8 cellular contexts compared by ENCODE assay signal in genomic region chr11:67316882-67317364, GRCh38. TPM values are rescaled to one million over a fixed set of nuclear protein-coding genes. Genes with fewer than 3 reads are reported as not detected.
A peak's percentile ranks its signal among the peaks of the same experiment; 100 is the strongest.
DNase-seq lines count a peak whose midpoint lies in the region; ATAC-seq and TF ChIP-seq lines count a peak whose summit lies in the region.

No MANE protein-coding gene starts in this region.

- no peaks in the 10 kb centered on the region for H3K36me3 Mint-ChIP-seq in CD4-positive, CD25-positive, alpha-beta regulatory T cell
- H3K36me3 Mint-ChIP-seq in chondrocyte (ENCODE audit: low read depth) (no peaks in the 10 kb centered on the region), memory B cell (no peaks in the 10 kb centered on the region)

- no peak for TF ChIP-seq POLR2A in uterus (IDR thresholded peaks at IDR 0.05)

- intact Hi-C loops in uterus (cut with DNase I; ENCODE audit: low total_unique reads): loop anchor here (5.0 kb wide), 1 partner anchor 50 kb away; the partner anchor contains the start of gene GRK2

- peaks cover 39% of the 10 kb centered on the region for H3K4me1 ChIP-seq in CD4-positive, CD25-positive, alpha-beta regulatory T cell (ENCODE audit: control insufficient read depth, insufficient read depth, low read length, poor library complexity, severe bottlenecking)
- peaks cover 0 to 6% of the 10 kb centered on the region in 2 donors for H3K4me1 ChIP-seq in uterus

- TF ChIP-seq CTCF in chondrocyte (IDR thresholded peaks at IDR 0.05): no peak
- no peak for TF ChIP-seq CTCF in uterus (IDR thresholded peaks at IDR 0.05)

- H3K4me3 ChIP-seq in CD4-positive, CD25-positive, alpha-beta regulatory T cell (ENCODE audit: low read depth, low read length): peak overlapping the region; percentile 81
- H3K4me3 ChIP-seq in uterus: peak overlapping the region; percentile 57 to 89

- ATAC-seq in CD4-positive, CD25-positive, alpha-beta regulatory T cell (ENCODE audit: low read depth in 2 of 2): no peak
- peak; percentile 26 for ATAC-seq in GM21367 (IDR thresholded peaks at IDR 0.05; ENCODE audit: unreplicated experiment)
- no peak for ATAC-seq in memory B cell (ENCODE audit: low read depth)
- ATAC-seq in GM21717 (IDR thresholded peaks at IDR 0.05; ENCODE audit: unreplicated experiment): no peak
- no peak for ATAC-seq in HG02763 (IDR thresholded peaks at IDR 0.05; ENCODE audit: unreplicated experiment)

- H3K27me3 Mint-ChIP-seq in CD4-positive, CD25-positive, alpha-beta regulatory T cell: peaks cover 12% of the 10 kb centered on the region
- H3K27me3 Mint-ChIP-seq in chondrocyte (ENCODE audit: low read depth): no peaks in the 10 kb centered on the region
- no peaks in the 10 kb centered on the region for H3K27me3 Mint-ChIP-seq in memory B cell

- H3K27me3 ChIP-seq in CD4-positive, CD25-positive, alpha-beta regulatory T cell (ENCODE audit: control insufficient read depth, insufficient read depth, low read length): peaks cover 2% of the 10 kb centered on the region
- H3K27me3 ChIP-seq in uterus: no peaks in the 10 kb centered on the region

- H3K4me3 Mint-ChIP-seq in CD4-positive, CD25-positive, alpha-beta regulatory T cell: peak overlapping the region; percentile 97 to 99 (median 98)
- H3K4me3 Mint-ChIP-seq in chondrocyte (ENCODE audit: unreplicated experiment) (peak overlapping the region; percentile 97), memory B cell (peak overlapping the region; percentile 99)

- no peaks in the 10 kb centered on the region for H3K9me3 Mint-ChIP-seq in CD4-positive, CD25-positive, alpha-beta regulatory T cell
- H3K9me3 Mint-ChIP-seq in chondrocyte (ENCODE audit: low read depth): no peaks in the 10 kb centered on the region
- no peaks in the 10 kb centered on the region for H3K9me3 Mint-ChIP-seq in memory B cell

- no peaks in the 10 kb centered on the region for H3K36me3 ChIP-seq in CD4-positive, CD25-positive, alpha-beta regulatory T cell (ENCODE audit: control insufficient read depth, insufficient read depth, low read length)
- no peaks in the 10 kb centered on the region for H3K36me3 ChIP-seq in uterus

- peak overlapping the region; percentile 73 for H3K27ac ChIP-seq in CD4-positive, CD25-positive, alpha-beta regulatory T cell (ENCODE audit: insufficient read depth, low read length, poor library complexity, severe bottlenecking)
- H3K27ac ChIP-seq in uterus: peak overlapping the region; percentile 91 to 99

- no peaks in the 10 kb centered on the region for H3K9me3 ChIP-seq in CD4-positive, CD25-positive, alpha-beta regulatory T cell (ENCODE audit: control insufficient read depth in 2 of 2, low read length in 2 of 2)
- no peaks in the 10 kb centered on the region for H3K9me3 ChIP-seq in uterus

- peak overlapping the region; percentile 69 to 90 (median 87) for H3K27ac Mint-ChIP-seq in CD4-positive, CD25-positive, alpha-beta regulatory T cell
- H3K27ac Mint-ChIP-seq in chondrocyte (ENCODE audit: unreplicated experiment) (peak overlapping the region; percentile 99), memory B cell (no peak overlapping the region)

- peaks cover 11 to 63% (median 39%) of the 10 kb centered on the region in 4 donors for H3K4me1 Mint-ChIP-seq in CD4-positive, CD25-positive, alpha-beta regulatory T cell
- H3K4me1 Mint-ChIP-seq in chondrocyte (ENCODE audit: low read depth) (peaks cover 12% of the 10 kb centered on the region), memory B cell (peaks cover 16% of the 10 kb centered on the region)

- DNase-seq in CD4-positive, CD25-positive, alpha-beta regulatory T cell: no peak
- DNase-seq in NCI-H2196 (lab: John Stamatoyannopoulos, UW; ENCODE audit: unreplicated experiment) (peak; percentile 76), chondrocyte (ENCODE audit: low spot score) (peak; percentile 92), memory B cell (ENCODE audit: low spot score in 2 of 2) (no peak), uterus (no peak)

RNA-seq across cellular contexts. Expression of gene SSH3, which starts 13.6 kb away (rescaled TPM):
- 24.4 TPM for total RNA-seq in CD4-positive, CD25-positive, alpha-beta regulatory T cell
- polyA plus RNA-seq in CD4-positive, CD25-positive, alpha-beta regulatory T cell: 1 to 10 TPM; 2.3 to 7.1 (median 3.1) TPM
- total RNA-seq in chondrocyte: 19.8 to 30.0 TPM (median 28.4 TPM) in 3 replicates
- 10 to 100 TPM in 3 of 4 donors, 1 to 10 TPM in 1; 7.7 to 48.8 (median 19.1) TPM for total RNA-seq in uterus

RNA-seq across cellular contexts. Expression of gene ANKRD13D, which starts 27.8 kb away (rescaled TPM):
- 158 TPM for total RNA-seq in CD4-positive, CD25-positive, alpha-beta regulatory T cell
- polyA plus RNA-seq in CD4-positive, CD25-positive, alpha-beta regulatory T cell: 10 to 100 TPM in 3 of 4 donors, 1 to 10 TPM in 1; 9.5 to 18.9 (median 12.6) TPM
- 40.0 to 51.8 TPM (median 47.8 TPM) in 3 replicates for total RNA-seq in chondrocyte
- total RNA-seq in uterus: 10 to 100 TPM in 3 of 4 donors, 1 to 10 TPM in 1; 7.4 to 63.7 (median 22.5) TPM

RNA-seq across cellular contexts. Expression of gene POLD4, which starts 36.4 kb away (rescaled TPM):
- 60.6 TPM for total RNA-seq in CD4-positive, CD25-positive, alpha-beta regulatory T cell
- polyA plus RNA-seq in CD4-positive, CD25-positive, alpha-beta regulatory T cell: 100 to 1,000 TPM; 103 to 127 (median 118) TPM
- total RNA-seq in chondrocyte: 48.8 to 67.7 TPM (median 63.4 TPM) in 3 replicates
- 10 to 100 TPM in 3 of 4 donors, 1 to 10 TPM in 1; 8.7 to 65.6 (median 31.3) TPM for total RNA-seq in uterus

RNA-seq across cellular contexts. Expression of gene GRK2, which starts 50.6 kb away (rescaled TPM):
- total RNA-seq in CD4-positive, CD25-positive, alpha-beta regulatory T cell: 295 TPM
- polyA plus RNA-seq in CD4-positive, CD25-positive, alpha-beta regulatory T cell: 10 to 100 TPM; 13.2 to 27.8 (median 19.3) TPM
- total RNA-seq in chondrocyte (34.0 to 38.3 TPM (median 36.1 TPM) in 3 replicates), uterus (10 to 100 TPM; 25.0 to 93.8 (median 64.2) TPM)

RNA-seq across cellular contexts. Expression of gene CLCF1, which starts 56.5 kb away (rescaled TPM):
- total RNA-seq in CD4-positive, CD25-positive, alpha-beta regulatory T cell: 3.0 TPM
- polyA plus RNA-seq in CD4-positive, CD25-positive, alpha-beta regulatory T cell: 1 to 10 TPM in 1 of 4 donors, under 1 TPM in 3; 0.10 to 1.3 (median 0.40) TPM
- 2.0 to 5.6 TPM (median 4.9 TPM) in 3 replicates for total RNA-seq in chondrocyte
- total RNA-seq in uterus: 10 to 100 TPM in 1 of 4 donors, 1 to 10 TPM in 2, under 1 TPM in 1; 0.77 to 19.3 (median 7.4) TPM

Comparison
In these comparisons a context has a peak if more than half of its experiments do, and no peak if none do; other contexts are left out.
1. DNase-seq: peak in NCI-H2196 (single experiment) and chondrocyte (single experiment); none in CD4-positive, CD25-positive, alpha-beta regulatory T cell (0 of 3), memory B cell (0 of 2) and uterus (0 of 2).
2. Peak in every context shown above with its lines, with median percentiles within 50 percentile points of each other: H3K4me3 Mint-ChIP-seq.